Comparison of ENCODE assay signal across 8 cellular contexts in genomic region chr2:176653856-176654443, GRCh38.
A peak's percentile ranks its signal among the peaks of the same experiment; 100 is the strongest.
DNase-seq lines count a peak whose midpoint lies in the region; ATAC-seq lines count a peak whose summit lies in the region.

No MANE protein-coding gene starts in this region.

- DNase-seq in DMS 273 treated with DMSO at 0.1 percent for 48 hours (lab: John Stamatoyannopoulos, UW) (peak; percentile 16), NCI-H82 (lab: John Stamatoyannopoulos, UW) (peak; percentile 94), anterior cingulate cortex (lab: John Stamatoyannopoulos, UW) (peak in 35 of 58 donors; percentile 1 to 49 (median 14)), hypothalamus (lab: John Stamatoyannopoulos, UW) (peak in 31 of 51 donors; percentile 0 to 64 (median 31)), activated gamma-delta T cell (lab: John Stamatoyannopoulos, UW) (no peak)

- H3K27me3 ChIP-seq in skeletal muscle satellite cell (ENCODE audit: control insufficient read depth, insufficient read depth, low read length): peaks cover 3% of the 10 kb centered on the region

- peaks cover 7% of the 10 kb centered on the region for H3K4me1 ChIP-seq in skeletal muscle satellite cell (ENCODE audit: control insufficient read depth, insufficient read depth, low read length)

- H3K4me2 ChIP-seq in skeletal muscle satellite cell (ENCODE audit: low read length): peak overlapping the region; percentile 12

- no peak overlapping the region for H3K9ac ChIP-seq in skeletal muscle satellite cell (ENCODE audit: low read depth, low read length)

- no peaks in the 10 kb centered on the region for H3K36me3 ChIP-seq in skeletal muscle satellite cell (ENCODE audit: insufficient read depth, low read length)

- no peak overlapping the region for H3K4me3 ChIP-seq in skeletal muscle satellite cell (ENCODE audit: low read length)

- no peaks in the 10 kb centered on the region for H3K9me3 ChIP-seq in skeletal muscle satellite cell (replicated peaks; ENCODE audit: low read length)

- ATAC-seq in GM19351 (IDR thresholded peaks at IDR 0.05; ENCODE audit: unreplicated experiment): peak; percentile 86
- ATAC-seq in HG03439 (IDR thresholded peaks at IDR 0.05; ENCODE audit: unreplicated experiment): peak; percentile 81
